Comparison of ENCODE assay signal across 24 cellular contexts in genomic region chr10:35396560-35397434, GRCh38.
DNase-seq lines count a peak whose midpoint lies in the region; TF ChIP-seq lines count a peak whose summit lies in the region.
"Had no signal": no experiment of that assay in that cellular context is flagged by ENCODE, and none has a peak within 500 bp of the region (broad histone marks: within the 10 kb centered on the region; RNA-seq: fewer than 3 reads in every experiment).

No MANE protein-coding gene starts in this region.

- peaks cover 78% of the 10 kb centered on the region for H3K4me1 Mint-ChIP-seq in glutamatergic neuron (ENCODE audit: low read depth, unreplicated experiment)

- no peak overlapping the region for H2AK5ac ChIP-seq in neuronal stem cell (ENCODE audit: low read depth, low read length)

- peak overlapping the region; percentile 68 for H3K27ac Mint-ChIP-seq in glutamatergic neuron (ENCODE audit: unreplicated experiment)
- H3K27ac Mint-ChIP-seq: activated T-cell treated with anti-CD3 and anti-CD28 coated beads, Interleukin-2, amount 50 U/mL, for 24 hours; CD8-positive, alpha-beta T cell had no signal

- H3K9me3 ChIP-seq in HUES6 (ENCODE audit: control insufficient read depth, insufficient read depth, low read depth, low read length) (no peaks in the 10 kb centered on the region), neuronal stem cell (replicated peaks in 1 of 2; ENCODE audit: control insufficient read depth in 2 of 2, insufficient read depth in 1 of 2, low read depth in 1 of 2, low read length in 2 of 2) (peaks cover 0 to under 1% of the 10 kb centered on the region in 2 donors)
- H3K9me3 ChIP-seq: mucosa of descending colon, thyroid gland had no signal

- no peak for TF ChIP-seq CTCF in glutamatergic neuron (IDR thresholded peaks at IDR 0.05; ENCODE audit: partially characterized antibody, unreplicated experiment)

- H3K4me2 ChIP-seq in neuronal stem cell (ENCODE audit: insufficient read depth, low read length, poor library complexity, severe bottlenecking): no peak overlapping the region

- H4K8ac ChIP-seq in neuronal stem cell (ENCODE audit: low read depth, low read length): no peak overlapping the region

- peaks cover 69% of the 10 kb centered on the region for H3K4me1 ChIP-seq in HUES6 (ENCODE audit: control insufficient read depth, insufficient read depth, low read length)
- H3K4me1 ChIP-seq in neuronal stem cell (ENCODE audit: control insufficient read depth in 2 of 2, insufficient read depth in 1 of 2, low read depth in 1 of 2, low read length in 2 of 2): peaks cover 13 to 34% of the 10 kb centered on the region in 2 donors

- H3K9ac ChIP-seq in HUES6 (ENCODE audit: low read length) (no peak overlapping the region), neuronal stem cell (ENCODE audit: low read depth, low read length, poor library complexity) (no peak overlapping the region)
- H3K9ac ChIP-seq: GM23248 had no signal

- H3K14ac ChIP-seq in neuronal stem cell (ENCODE audit: low read length): no peak overlapping the region

- no peaks in the 10 kb centered on the region for H3K36me3 Mint-ChIP-seq in glutamatergic neuron (ENCODE audit: unreplicated experiment)

- no peak overlapping the region for H3K4ac ChIP-seq in neuronal stem cell (ENCODE audit: low read length)

- H3K9me3 Mint-ChIP-seq in glutamatergic neuron (ENCODE audit: unreplicated experiment): peaks cover 31% of the 10 kb centered on the region
- H3K9me3 Mint-ChIP-seq: activated T-cell treated with anti-CD3 and anti-CD28 coated beads, Interleukin-2, amount 50 U/mL, for 24 hours; CD8-positive, alpha-beta T cell had no signal

- H3K27me3 ChIP-seq in HUES6 (ENCODE audit: control insufficient read depth, insufficient read depth, low read length) (no peaks in the 10 kb centered on the region), neuronal stem cell (ENCODE audit: control insufficient read depth in 3 of 3, insufficient read depth in 3 of 3, low read depth in 1 of 3, low read length in 3 of 3) (no peaks in the 10 kb centered on the region)
- H3K27me3 ChIP-seq: thyroid gland had no signal

- H3K27ac ChIP-seq in HUES6 (ENCODE audit: low read depth, low read length): peak overlapping the region; percentile 19; the same call in 1 of the 2 replicates
- H3K27ac ChIP-seq in neuronal stem cell (replicated peaks; ENCODE audit: low read length): no peak overlapping the region
- H3K27ac ChIP-seq: GM23248 had no signal

- peaks cover 15% of the 10 kb centered on the region for H3K27me3 Mint-ChIP-seq in glutamatergic neuron (ENCODE audit: unreplicated experiment)
- H3K27me3 Mint-ChIP-seq: activated T-cell treated with anti-CD3 and anti-CD28 coated beads, Interleukin-2, amount 50 U/mL, for 24 hours; progenitor cell of endocrine pancreas had no signal

- H3K23ac ChIP-seq in neuronal stem cell (ENCODE audit: low read depth, low read length, poor library complexity): no peak overlapping the region

- peak overlapping the region; percentile 77 for H3K4me3 Mint-ChIP-seq in glutamatergic neuron (ENCODE audit: unreplicated experiment)
- H3K4me3 Mint-ChIP-seq: activated T-cell treated with anti-CD3 and anti-CD28 coated beads, Interleukin-2, amount 50 U/mL, for 24 hours; CD8-positive, alpha-beta T cell; neural crest cell had no signal

- H4K91ac ChIP-seq in neuronal stem cell (ENCODE audit: low read depth, low read length, poor library complexity): no peak overlapping the region

- H3K36me3 ChIP-seq in HUES6 (ENCODE audit: control insufficient read depth, insufficient read depth, low read length): no peaks in the 10 kb centered on the region
- H3K36me3 ChIP-seq in neuronal stem cell (replicated peaks in 1 of 2; ENCODE audit: control insufficient read depth in 2 of 2, insufficient read depth in 2 of 2, low read length in 2 of 2): peaks cover 0 to 2% of the 10 kb centered on the region in 2 donors
- H3K36me3 ChIP-seq: thyroid gland had no signal

- H2AFZ ChIP-seq in neuronal stem cell (ENCODE audit: low read length): no peak overlapping the region
- H2AFZ ChIP-seq: GM23248 had no signal

- WGBS in neuronal stem cell (ENCODE audit: extremely low coverage in 2 of 2, insufficient read length in 2 of 2, insufficient replicate concordance in 1 of 2), 2 donors: no CpG with 5 or more reads among the region's 12 CpGs

- H2BK120ac ChIP-seq in neuronal stem cell (ENCODE audit: low read depth, low read length): no peak overlapping the region

- no peak overlapping the region for H2BK15ac ChIP-seq in neuronal stem cell (ENCODE audit: low read length)

- H3K18ac ChIP-seq in neuronal stem cell (ENCODE audit: low read length): peak overlapping the region; percentile 31

- peaks cover 9% of the 10 kb centered on the region for H3K79me1 ChIP-seq in neuronal stem cell (ENCODE audit: low read depth, low read length)

- H3K4me3 ChIP-seq in HUES6 (ENCODE audit: low read depth, low read length) (no peak overlapping the region), neuronal stem cell (ENCODE audit: low read length in 2 of 2) (no peak overlapping the region)
- H3K4me3 ChIP-seq: GM23248, mucosa of descending colon, thyroid gland had no signal

- no peak overlapping the region for H2BK12ac ChIP-seq in neuronal stem cell (ENCODE audit: low read length)

- no peak overlapping the region for H2BK5ac ChIP-seq in neuronal stem cell (ENCODE audit: low read length)

- peak; percentile 31 for DNase-seq in NCI-H82 (lab: John Stamatoyannopoulos, UW)
- DNase-seq in NCI-H82 treated with DMSO at 0.1 percent for 48 hours (lab: John Stamatoyannopoulos, UW; ENCODE audit: unreplicated experiment): no peak
- no peak for DNase-seq in glutamatergic neuron
- no peak for DNase-seq in neuronal stem cell (ENCODE audit: low spot score)
- DNase-seq in SHP77 (lab: John Stamatoyannopoulos, UW): no peak
- no peak for DNase-seq in foreskin melanocyte
- no peak for DNase-seq in NCI-H1092 treated with DMSO at 0.1 percent for 48 hours (lab: John Stamatoyannopoulos, UW)
- DNase-seq: 8988T; activated CD4-positive, alpha-beta T cell treated with anti-CD3 and anti-CD28 coated beads for 48 hours; activated gamma-delta T cell treated with Interleukin-2 at 50 U/mL for 16 hours; activated T-cell treated with anti-CD3 and anti-CD28 coated beads, Interleukin-2, amount 50 U/mL, for 24 hours; CD8-positive, alpha-beta T cell; cerebellar nuclear complex; GM23248; IMR-90; islet precursor cell; mucosa of descending colon; NCI-H1092; NCI-H2081; stimulated activated naive CD4-positive, alpha-beta T cell treated with Interleukin-2 at 50 U/mL for 16 hours; thyroid gland had no signal
